ENCODE assay signal across 8 cellular contexts in genomic region chr9:137605146-137606004, GRCh38. TPM values are rescaled to one million over a fixed set of nuclear protein-coding genes. Genes with fewer than 3 reads are reported as not detected.
DNase-seq lines count a peak whose midpoint lies in the region; ATAC-seq and TF ChIP-seq lines count a peak whose summit lies in the region.

Gene ARRDC1 (plus strand): TSS chr9:137605686. CDS start chr9:137605718, 32 bp downstream.

- ATAC-seq in GM21576 (IDR thresholded peaks at IDR 0.05; ENCODE audit: unreplicated experiment) (peak; percentile 72), natural killer cell (peak; percentile 82 to 94 (median 85))

- DNase-seq in DMS114 treated with DMSO at 0.1 percent for 48 hours (lab: John Stamatoyannopoulos, UW; ENCODE audit: unreplicated experiment) (peak; percentile 38), RWPE1 (ENCODE audit: low spot score) (peak; percentile 98), fibroblast of peridontal ligament (ENCODE audit: extremely low read depth) (peak; percentile 79), natural killer cell (peak; percentile 77)
- peak; percentile 88 to 94 for DNase-seq in activated T-helper 1 cell treated with anti-CD3 and anti-CD28 coated beads, Interleukin-2, amount 50 U/mL, for 16 hours (ENCODE audit: low read depth in 1 of 2, low spot score in 1 of 2)
- DNase-seq in stimulated activated naive CD4-positive, alpha-beta T cell (lab: John Stamatoyannopoulos, UW), result peak; percentile 91 to 100 (median 95)

- H3K4me3 Mint-ChIP-seq in natural killer cell, result peak within 1 kb of the TSS; percentile 82

- intact Hi-C loops in natural killer cell (cut with micrococcal nuclease), result loop anchor here (2.0 kb wide), 1 partner anchor 15 kb away; the partner anchor contains the start of gene ZMYND19

- no peaks in the 10 kb centered on the region for H3K9me3 Mint-ChIP-seq in natural killer cell

- no peak for TF ChIP-seq EP300 in Ishikawa (IDR thresholded peaks at IDR 0.05; ENCODE audit: borderline replicate concordance)

- POLR2A ChIA-PET in RWPE1 (lab: Yijun Ruan, JAX; ENCODE audit: low non-redundant PET), result interaction anchor here (0.5 to 1.6 kb wide), 5 partner anchors 8 to 52 kb away, joined by 3 to 13 read pairs (median 4); partner anchors contain the start of genes EHMT1 and ZMYND19

- H3K36me3 Mint-ChIP-seq in natural killer cell, result no peaks in the 10 kb centered on the region

- H3K27ac ChIP-seq in RWPE1, result peak within 1 kb of the TSS; percentile 100

- peak within 1 kb of the TSS in 1 of 2 donors; percentile 22 for H3K27ac Mint-ChIP-seq in natural killer cell

- CTCF ChIA-PET in RWPE1 (lab: Yijun Ruan, JAX), result no interaction called here

- H3K27me3 Mint-ChIP-seq in natural killer cell (ENCODE audit: low read depth in 2 of 2), result no peaks in the 10 kb centered on the region

- no peak for TF ChIP-seq RAD21 in Ishikawa (IDR thresholded peaks at IDR 0.05; ENCODE audit: low read depth)

- H3K4me1 Mint-ChIP-seq in natural killer cell, result peaks cover 7 to 22% of the 10 kb centered on the region in 2 donors

- TF ChIP-seq CTCF in RWPE1 (conservative IDR thresholded peaks at IDR 0.05; ENCODE audit: low read depth), result no peak
- TF ChIP-seq CTCF in natural killer cell (IDR thresholded peaks at IDR 0.05), result no peak

TF ChIP-seq in Ishikawa, 13 proteins besides CTCF, POLR2A, EP300 and RAD21:
- peak; percentile 48 for TF ChIP-seq MAX (IDR thresholded peaks at IDR 0.05)
- TF ChIP-seq EGR1 (IDR thresholded peaks at IDR 0.05), result peak; percentile 74
- TF ChIP-seq FOXM1 (IDR thresholded peaks at IDR 0.05; ENCODE audit: borderline replicate concordance, low read depth), result no peak
- no peak for TF ChIP-seq TCF12 (IDR thresholded peaks at IDR 0.05; ENCODE audit: low read depth)
- TF ChIP-seq TAF1 (IDR thresholded peaks at IDR 0.05; ENCODE audit: low read depth), result peak; percentile 63; the same call in 1 of the 2 replicates

RNA-seq across cellular contexts. Expression of gene ARRDC1, which starts in this region (rescaled TPM):
- total RNA-seq in natural killer cell, result 100 to 1,000 TPM in 1 of 3 donors, 10 to 100 TPM in 2; 80.7 to 105 (median 92.9) TPM

Comparison
In these comparisons a context has a peak if more than half of its experiments do, and no peak if none do; other contexts are left out.
1. Peak in every context shown above with its lines: DNase-seq, ATAC-seq and H3K27ac ChIP-seq.
2. DNase-seq: peak in every context shown above with its lines; median percentile 98 in RWPE1; 95 in stimulated activated naive CD4-positive, alpha-beta T cell; 91 in activated T-helper 1 cell treated with anti-CD3 and anti-CD28 coated beads, Interleukin-2, amount 50 U/mL, for 16 hours; 79 in fibroblast of peridontal ligament; 77 in natural killer cell; 38 in DMS114 treated with DMSO at 0.1 percent for 48 hours.